Comparison of ENCODE assay signal across 36 cellular contexts in genomic region chr11:112597290-112597689, GRCh38.
"Had no signal": no experiment of that assay in that cellular context is flagged by ENCODE, and none has a peak within 500 bp of the region (broad histone marks: within the 10 kb centered on the region; RNA-seq: fewer than 3 reads in every experiment).

No MANE protein-coding gene starts in this region.

- H3K27ac Mint-ChIP-seq: activated B cell treated with CpG ODN at 0.5 μM for 24 hours; activated CD8-positive, alpha-beta T cell treated with anti-CD3 and anti-CD28 coated beads for 36 hours; activated naive CD4-positive, alpha-beta T cell treated with anti-CD3 and anti-CD28 coated beads for 36 hours; activated naive CD4-positive, alpha-beta T cell treated with anti-CD3 and anti-CD28 coated beads, Interleukin-2, amount 50 U/mL, for 24 hours; activated naive CD8-positive, alpha-beta T cell treated with anti-CD3 and anti-CD28 coated beads for 36 hours; activated naive CD8-positive, alpha-beta T cell treated with anti-CD3 and anti-CD28 coated beads, Interleukin-2, amount 50 U/mL, for 24 hours; activated T-helper 1 cell treated with anti-CD3 and anti-CD28 coated beads, Interleukin-12 subunit alpha, Interleukin-12 subunit beta, Interleukin-2, Interleukin-4 antibody, amounts not matched to agents 30 ng/mL and 10 ng/mL and 1 ng/mL, durations not matched to agents 14 hours and 24 hours and 36 hours; activated T-helper 2 cell treated with anti-CD3 and anti-CD28 coated beads, Interferon-gamma antibody, Interleukin-2, Interleukin-4, amounts not matched to agents 10 μg/mL and 5 μg/mL and 100 μg/mL, durations not matched to agents 14 hours and 24 hours and 36 hours; effector memory CD8-positive, alpha-beta T cell; T-helper 1 cell treated with Interleukin-12 subunit alpha and Interleukin-12 subunit beta and Interleukin-4 antibody, amounts not matched to agents 30 μg/mL and 1 μg/mL, for 36 hours had no signal

- H3K4me3 ChIP-seq: adrenal gland, body of pancreas, breast epithelium, cardiac muscle cell, esophagus muscularis mucosa, gastrocnemius medialis, heart left ventricle had no signal

- H3K4me1 Mint-ChIP-seq: activated B cell treated with CpG ODN at 0.5 μM for 24 hours; activated naive CD8-positive, alpha-beta T cell treated with anti-CD3 and anti-CD28 coated beads for 36 hours; activated naive CD8-positive, alpha-beta T cell treated with anti-CD3 and anti-CD28 coated beads, Interleukin-2, amount 50 U/mL, for 24 hours had no signal

- H3K4me3 Mint-ChIP-seq: activated B cell treated with CpG ODN at 0.5 μM for 24 hours; activated CD8-positive, alpha-beta T cell treated with anti-CD3 and anti-CD28 coated beads for 36 hours; activated naive CD4-positive, alpha-beta T cell treated with anti-CD3 and anti-CD28 coated beads for 36 hours; activated naive CD4-positive, alpha-beta T cell treated with anti-CD3 and anti-CD28 coated beads, Interleukin-2, amount 50 U/mL, for 24 hours; activated naive CD8-positive, alpha-beta T cell treated with anti-CD3 and anti-CD28 coated beads for 36 hours; activated naive CD8-positive, alpha-beta T cell treated with anti-CD3 and anti-CD28 coated beads, Interleukin-2, amount 50 U/mL, for 24 hours; activated T-helper 1 cell treated with anti-CD3 and anti-CD28 coated beads, Interleukin-12 subunit alpha, Interleukin-12 subunit beta, Interleukin-2, Interleukin-4 antibody, amounts not matched to agents 30 ng/mL and 10 ng/mL and 1 ng/mL, durations not matched to agents 14 hours and 24 hours and 36 hours; effector memory CD8-positive, alpha-beta T cell; T-helper 1 cell treated with Interleukin-12 subunit alpha and Interleukin-12 subunit beta and Interleukin-4 antibody, amounts not matched to agents 30 μg/mL and 1 μg/mL, for 36 hours had no signal

- ATAC-seq: activated CD4-positive, CD25-positive, alpha-beta regulatory T cell treated with anti-CD3 and anti-CD28 coated beads, Interleukin-2, amount 50 U/mL, for 24 hours; activated CD8-positive, alpha-beta T cell treated with anti-CD3 and anti-CD28 coated beads for 36 hours; activated naive CD8-positive, alpha-beta T cell treated with anti-CD3 and anti-CD28 coated beads, Interleukin-2, amount 50 U/mL, for 24 hours; body of pancreas; effector memory CD8-positive, alpha-beta T cell; foreskin keratinocyte; gastrocnemius medialis; heart left ventricle had no signal

- H3K9me3 Mint-ChIP-seq: activated CD8-positive, alpha-beta T cell treated with anti-CD3 and anti-CD28 coated beads for 36 hours; activated naive CD4-positive, alpha-beta T cell treated with anti-CD3 and anti-CD28 coated beads for 36 hours; activated naive CD4-positive, alpha-beta T cell treated with anti-CD3 and anti-CD28 coated beads, Interleukin-2, amount 50 U/mL, for 24 hours; activated naive CD8-positive, alpha-beta T cell treated with anti-CD3 and anti-CD28 coated beads for 36 hours; activated naive CD8-positive, alpha-beta T cell treated with anti-CD3 and anti-CD28 coated beads, Interleukin-2, amount 50 U/mL, for 24 hours; activated T-helper 1 cell treated with anti-CD3 and anti-CD28 coated beads, Interleukin-12 subunit alpha, Interleukin-12 subunit beta, Interleukin-2, Interleukin-4 antibody, amounts not matched to agents 30 ng/mL and 10 ng/mL and 1 ng/mL, durations not matched to agents 14 hours and 24 hours and 36 hours; activated T-helper 2 cell treated with anti-CD3 and anti-CD28 coated beads, Interferon-gamma antibody, Interleukin-2, Interleukin-4, amounts not matched to agents 10 μg/mL and 5 μg/mL and 100 μg/mL, durations not matched to agents 14 hours and 24 hours and 36 hours; effector memory CD8-positive, alpha-beta T cell; T-helper 1 cell treated with Interleukin-12 subunit alpha and Interleukin-12 subunit beta and Interleukin-4 antibody, amounts not matched to agents 30 μg/mL and 1 μg/mL, for 36 hours had no signal

- H3K27me3 Mint-ChIP-seq: activated B cell treated with CpG ODN at 0.5 μM for 24 hours; activated naive CD8-positive, alpha-beta T cell treated with anti-CD3 and anti-CD28 coated beads for 36 hours had no signal

- H3K27ac ChIP-seq: adrenal gland, body of pancreas, breast epithelium, cardiac muscle cell, esophagus muscularis mucosa, foreskin keratinocyte, gastrocnemius medialis, heart left ventricle, WERI-Rb-1 had no signal

- DNase-seq: activated B cell treated with CpG ODN at 0.5 μM for 24 hours; activated CD4-positive, alpha-beta T cell treated with anti-CD3 and anti-CD28 coated beads for 48 hours; activated CD4-positive, alpha-beta T cell treated with anti-CD3 and anti-CD28 coated beads, Interleukin-2, amount 50 U/mL, for 1 hour; activated CD4-positive, alpha-beta T cell treated with anti-CD3 and anti-CD28 coated beads, Interleukin-2, amount 50 U/mL, for 48 hours; activated CD8-positive, alpha-beta memory T cell treated with anti-CD3 and anti-CD28 coated beads for 24 hours; activated CD8-positive, alpha-beta T cell treated with anti-CD3 and anti-CD28 coated beads for 36 hours; activated effector memory CD4-positive, alpha-beta T cell treated with anti-CD3 and anti-CD28 coated beads, Interleukin-2, amount 50 U/mL, for 16 hours; activated naive CD4-positive, alpha-beta T cell treated with anti-CD3 and anti-CD28 coated beads for 36 hours; activated naive CD8-positive, alpha-beta T cell treated with anti-CD3 and anti-CD28 coated beads for 36 hours; activated naive CD8-positive, alpha-beta T cell treated with anti-CD3 and anti-CD28 coated beads, Interleukin-2, amount 50 U/mL, for 24 hours; activated T-cell treated with anti-CD3 and anti-CD28 coated beads, Interleukin-2, amount 50 U/mL, for 1 hour; activated T-cell treated with anti-CD3 and anti-CD28 coated beads, Interleukin-2, amount 50 U/mL, for 48 hours; adrenal gland; amygdala; aorta; body of pancreas; central memory CD4-positive, alpha-beta T cell; cortex of kidney; dermis blood vessel endothelial cell; effector CD4-positive, alpha-beta T cell; effector memory CD8-positive, alpha-beta T cell; erythroblast; foreskin keratinocyte; gastrocnemius medialis; glutamatergic neuron; heart left ventricle; T-helper 9 cell; WERI-Rb-1 had no signal

- H3K36me3 Mint-ChIP-seq: activated naive CD4-positive, alpha-beta T cell treated with anti-CD3 and anti-CD28 coated beads, Interleukin-2, amount 50 U/mL, for 24 hours; activated naive CD8-positive, alpha-beta T cell treated with anti-CD3 and anti-CD28 coated beads for 36 hours had no signal
